8 cellular contexts compared by ENCODE assay signal in the genomic region with DNA sequence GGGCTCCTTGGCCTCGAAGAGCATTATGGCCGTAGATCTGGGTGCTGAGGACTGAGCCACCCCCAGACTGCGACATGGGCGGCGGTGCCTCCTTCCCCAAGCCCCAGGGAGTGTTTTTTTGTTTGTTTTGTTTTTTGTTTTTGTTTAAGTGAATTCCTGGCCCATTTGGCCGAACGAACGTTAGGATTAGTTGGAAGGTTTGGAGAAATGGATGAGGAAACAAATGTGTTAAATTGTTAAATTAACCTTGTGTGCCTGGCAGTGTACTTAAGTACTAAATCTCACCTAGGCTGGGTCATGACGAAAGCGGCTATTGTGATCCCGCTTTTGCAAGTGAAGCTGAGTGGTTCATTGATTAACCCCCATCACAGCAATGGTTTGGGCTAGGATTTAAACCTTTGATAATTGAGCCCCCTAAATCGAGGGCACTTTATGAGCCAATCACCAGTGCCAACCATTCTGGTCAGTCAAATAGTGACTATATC. TPM values are rescaled to one million over a fixed set of nuclear protein-coding genes. Genes with fewer than 3 reads are reported as not detected.
DNase-seq lines count a peak whose midpoint lies in the region; ATAC-seq and TF ChIP-seq lines count a peak whose summit lies in the region.

No MANE protein-coding gene starts in this region.

- no peak for ATAC-seq in GM19035 (IDR thresholded peaks at IDR 0.05; ENCODE audit: unreplicated experiment)
- ATAC-seq in HG03521 (IDR thresholded peaks at IDR 0.05; ENCODE audit: unreplicated experiment) = no peak
- ATAC-seq in GM18867 (IDR thresholded peaks at IDR 0.05; ENCODE audit: unreplicated experiment) = no peak

- H3K27ac ChIP-seq in trophoblast cell (ENCODE audit: low read depth, low read length) = no peak overlapping the region

- H3K27me3 ChIP-seq in trophoblast cell (ENCODE audit: insufficient read depth, low read length) = no peaks in the 10 kb centered on the region
- H3K27me3 ChIP-seq in HAP-1 (ENCODE audit: low read depth) = 0 out of 2 replicates have a peak, but pooled peaks cover 8% of the 10 kb centered on the region

- peaks cover 0 to 4% of the 10 kb centered on the region in 2 experiments for H3K4me1 ChIP-seq in trophoblast cell (ENCODE audit: control insufficient read depth in 1 of 2, insufficient read depth in 2 of 2, low read length in 2 of 2)
- H3K4me1 ChIP-seq in HAP-1 = no peaks in the 10 kb centered on the region

- H3K27me3 Mint-ChIP-seq in endothelial cell (ENCODE audit: unreplicated experiment) = peaks cover 8% of the 10 kb centered on the region

- in situ Hi-C loops in HAP-1 (cut with MboI; ENCODE audit: low sequenced_read_pairs) = no loop called here

- DNase-seq in NCI-H510A (lab: John Stamatoyannopoulos, UW) = peak; percentile 3
- DNase-seq in endothelial cell (ENCODE audit: low spot score) = no peak
- DNase-seq in trophoblast cell = peak in 1 of 2 donors; percentile 79
- DNase-seq in HAP-1 (ENCODE audit: low spot score in 2 of 2) = no peak

- no peak overlapping the region for H2BK12ac ChIP-seq in trophoblast cell (ENCODE audit: low read length)

- 100% methylated on average over 1 of the region's 12 CpGs for WGBS in trophoblast cell (ENCODE audit: extremely low coverage, insufficient coverage, insufficient read length)

- peak overlapping the region; percentile 26 for H3K4me2 ChIP-seq in trophoblast cell (ENCODE audit: low read length)

- H4K91ac ChIP-seq in trophoblast cell (ENCODE audit: low read depth, low read length) = peak overlapping the region; percentile 5

- H3K23ac ChIP-seq in trophoblast cell (ENCODE audit: low read length) = no peak overlapping the region

- no peak overlapping the region for H3K27ac Mint-ChIP-seq in endothelial cell (ENCODE audit: unreplicated experiment)

- H2AK5ac ChIP-seq in trophoblast cell (ENCODE audit: low read length) = no peak overlapping the region

- no peaks in the 10 kb centered on the region for H3K9me3 Mint-ChIP-seq in endothelial cell (ENCODE audit: unreplicated experiment)

- peaks cover 5% of the 10 kb centered on the region for H3K79me1 ChIP-seq in trophoblast cell (ENCODE audit: low read length)

- H3K4me3 Mint-ChIP-seq in endothelial cell (ENCODE audit: unreplicated experiment) = peak overlapping the region; percentile 88

- no peak overlapping the region for H2BK120ac ChIP-seq in trophoblast cell (ENCODE audit: insufficient read depth, low read length, poor library complexity)

- peak overlapping the region; percentile 8 for H3K14ac ChIP-seq in trophoblast cell (ENCODE audit: low read length)

- H3K4me1 Mint-ChIP-seq in endothelial cell (ENCODE audit: unreplicated experiment) = peaks cover 11% of the 10 kb centered on the region

- no peak overlapping the region for H3K9ac ChIP-seq in trophoblast cell (ENCODE audit: low read length)

- H2AFZ ChIP-seq in trophoblast cell (ENCODE audit: insufficient read depth, low read length, poor library complexity) = peak overlapping the region; percentile 35

- H2BK5ac ChIP-seq in trophoblast cell (ENCODE audit: low read depth, low read length, poor library complexity) = no peak overlapping the region

- H3K18ac ChIP-seq in trophoblast cell (ENCODE audit: low read length) = peak overlapping the region; percentile 61

- H3K79me2 ChIP-seq in trophoblast cell (ENCODE audit: control insufficient read depth, insufficient read depth, low read length, poor library complexity) = no peaks in the 10 kb centered on the region

- peak overlapping the region; percentile 63; the same call in 1 of the 2 replicates for H3K4me3 ChIP-seq in GM08714 (ENCODE audit: low read length)
- H3K4me3 ChIP-seq in trophoblast cell (ENCODE audit: low read depth, low read length) = peak overlapping the region; percentile 31
- no peak overlapping the region for H3K4me3 ChIP-seq in HAP-1

- no peak for TF ChIP-seq CTCF in endothelial cell (IDR thresholded peaks at IDR 0.05; ENCODE audit: unreplicated experiment)

- H4K12ac ChIP-seq in trophoblast cell (ENCODE audit: low read depth, low read length) = peak overlapping the region; percentile 80

- H3K36me3 ChIP-seq in trophoblast cell (ENCODE audit: control insufficient read depth in 1 of 2, insufficient read depth in 2 of 2, low read length in 2 of 2) (peaks cover 0 to under 1% of the 10 kb centered on the region in 2 experiments), HAP-1 (replicated peaks) (no peaks in the 10 kb centered on the region)

- peaks cover 1% of the 10 kb centered on the region for H3K9me3 ChIP-seq in trophoblast cell (ENCODE audit: insufficient read depth, low read depth, low read length)
- H3K9me3 ChIP-seq in HAP-1 = no peaks in the 10 kb centered on the region

- no peaks in the 10 kb centered on the region for H3K36me3 Mint-ChIP-seq in endothelial cell (ENCODE audit: low read depth, unreplicated experiment)

- peak overlapping the region; percentile 71 for H4K8ac ChIP-seq in trophoblast cell (ENCODE audit: low read depth, low read length)

- H3K4ac ChIP-seq in trophoblast cell (ENCODE audit: low read depth, low read length) = no peak overlapping the region

RNA-seq across cellular contexts. Expression of a gene that starts 22.9 kb away (rescaled TPM):
- total RNA-seq in endothelial cell (ENCODE audit: unreplicated experiment) = 614 TPM
- 450 and 455 TPM in 2 replicates for polyA plus RNA-seq in trophoblast cell (2013)

RNA-seq across cellular contexts. Expression of a gene that starts 23.5 kb away (rescaled TPM):
- 11.5 TPM for total RNA-seq in endothelial cell (ENCODE audit: unreplicated experiment)
- polyA plus RNA-seq in trophoblast cell (2013) = 9.1 and 9.3 TPM in 2 replicates

RNA-seq across cellular contexts. Expression of a gene that starts 35.8 kb away (rescaled TPM):
- 6.5 TPM for total RNA-seq in endothelial cell (ENCODE audit: unreplicated experiment)
- 1.9 and 2.0 TPM in 2 replicates for polyA plus RNA-seq in trophoblast cell (2013)
